ENCODE assay signal across 20 cellular contexts in genomic region chr7:935321-936130, GRCh38. TPM values are rescaled to one million over a fixed set of nuclear protein-coding genes. Genes with fewer than 3 reads are reported as not detected.
DNase-seq lines count a peak whose midpoint lies in the region; ATAC-seq and TF ChIP-seq lines count a peak whose summit lies in the region.
"Had no signal": no experiment of that assay in that cellular context is flagged by ENCODE, and none has a peak within 500 bp of the region (broad histone marks: within the 10 kb centered on the region; RNA-seq: fewer than 3 reads in every experiment).

No MANE protein-coding gene starts in this region.

- no peaks in the 10 kb centered on the region for H3K9me2 ChIP-seq in HCT116 (ENCODE audit: insufficient read depth)

- TF ChIP-seq CTCF in HCT116 (IDR thresholded peaks at IDR 0.05 in 2 of 3, conservative IDR thresholded peaks at IDR 0.05 in 1 of 3; ENCODE audit: borderline replicate concordance in 1 of 3, insufficient read depth in 1 of 3, low read depth in 2 of 3, low read length in 2 of 3) (no peak), sigmoid colon (IDR thresholded peaks at IDR 0.05) (no peak)

- H3K36me3 ChIP-seq in HCT116 (ENCODE audit: control insufficient read depth in 1 of 2, insufficient read depth in 2 of 2, low read length in 2 of 2) (no peaks in the 10 kb centered on the region), sigmoid colon (peaks cover 0 to 5% (median 0%) of the 10 kb centered on the region in 4 donors)
- H3K36me3 ChIP-seq: vagina had no signal

- no peaks in the 10 kb centered on the region for H4K20me1 ChIP-seq in HCT116 (ENCODE audit: insufficient read depth)

- peak overlapping the region; percentile 87 for H3K27ac Mint-ChIP-seq in activated CD4-positive, alpha-beta T cell treated with anti-CD3 and anti-CD28 coated beads, Interleukin-2, amount 10 ng/mL, durations not matched to agents 24 days and 14 days
- H3K27ac Mint-ChIP-seq in central memory CD8-positive, alpha-beta T cell (ENCODE audit: low read depth) = peak overlapping the region; percentile 53

- H3K4me3 Mint-ChIP-seq in activated CD4-positive, alpha-beta T cell treated with anti-CD3 and anti-CD28 coated beads, Interleukin-2, amount 10 ng/mL, durations not matched to agents 24 days and 14 days = no peak overlapping the region
- no peak overlapping the region for H3K4me3 Mint-ChIP-seq in central memory CD8-positive, alpha-beta T cell
- H3K4me3 Mint-ChIP-seq: activated CD8-positive, alpha-beta T cell treated with anti-CD3 and anti-CD28 coated beads, Interleukin-2, amount 10 ng/mL, durations not matched to agents 7 days and 5 days; activated T-cell treated with anti-CD3 and anti-CD28 coated beads, Interleukin-2, amount 50 U/mL, for 4 hours had no signal

- H3K9me3 Mint-ChIP-seq in activated CD4-positive, alpha-beta T cell treated with anti-CD3 and anti-CD28 coated beads, Interleukin-2, amount 10 ng/mL, durations not matched to agents 24 days and 14 days = peaks cover 4% of the 10 kb centered on the region
- H3K9me3 Mint-ChIP-seq in central memory CD8-positive, alpha-beta T cell = peaks cover 5% of the 10 kb centered on the region
- H3K9me3 Mint-ChIP-seq: effector memory CD8-positive, alpha-beta T cell had no signal

- CTCF ChIA-PET in HCT116 (lab: Charles Lee) = no interaction called here

- no peak for TF ChIP-seq POLR2A in HCT116 (IDR thresholded peaks at IDR 0.05; ENCODE audit: borderline replicate concordance, extremely low read depth, insufficient read depth, insufficient read length)
- TF ChIP-seq POLR2A in sigmoid colon (IDR thresholded peaks at IDR 0.05) = no peak

- no peaks in the 10 kb centered on the region for H3K9me3 ChIP-seq in HCT116 (ENCODE audit: control insufficient read depth in 1 of 2, insufficient read depth in 1 of 2, low read depth in 1 of 2, low read length in 2 of 2)
- no peaks in the 10 kb centered on the region for H3K9me3 ChIP-seq in sigmoid colon
- H3K9me3 ChIP-seq: esophagus squamous epithelium, psoas muscle, vagina had no signal

- RAD21 ChIA-PET in HCT116 (lab: Charles Lee; ENCODE audit: low non-redundant PET in 1 of 2, low total read pairs in 2 of 2, uncharacterized antibody in 2 of 2, unreplicated experiment in 2 of 2) = no interaction called here

- POLR2A ChIA-PET in HCT116 (lab: Charles Lee) = no interaction called here

- TF ChIP-seq EP300 in sigmoid colon (IDR thresholded peaks at IDR 0.05) = no peak

- H3K4me1 Mint-ChIP-seq in activated CD4-positive, alpha-beta T cell treated with anti-CD3 and anti-CD28 coated beads, Interleukin-2, amount 10 ng/mL, durations not matched to agents 24 days and 14 days = peaks cover 11% of the 10 kb centered on the region
- H3K4me1 Mint-ChIP-seq in central memory CD8-positive, alpha-beta T cell = peaks cover 18% of the 10 kb centered on the region

- no peak overlapping the region for H3K4me2 ChIP-seq in HCT116 (ENCODE audit: low read length)

- no peaks in the 10 kb centered on the region for H3K27me3 ChIP-seq in HCT116 (ENCODE audit: insufficient read depth, low read length)
- no peaks in the 10 kb centered on the region for H3K27me3 ChIP-seq in sigmoid colon
- H3K27me3 ChIP-seq: esophagus squamous epithelium, vagina had no signal

- H3K4me3 ChIP-seq in HCT116 (replicated peaks in 1 of 2; ENCODE audit: low read depth in 1 of 2, low read length in 2 of 2) (no peak overlapping the region), sigmoid colon (no peak overlapping the region)
- H3K4me3 ChIP-seq: esophagus squamous epithelium, psoas muscle, vagina had no signal

- no peaks in the 10 kb centered on the region for H3K27me3 Mint-ChIP-seq in activated CD4-positive, alpha-beta T cell treated with anti-CD3 and anti-CD28 coated beads, Interleukin-2, amount 10 ng/mL, durations not matched to agents 24 days and 14 days
- H3K27me3 Mint-ChIP-seq in central memory CD8-positive, alpha-beta T cell = no peaks in the 10 kb centered on the region
- H3K27me3 Mint-ChIP-seq: activated naive CD8-positive, alpha-beta T cell; effector memory CD8-positive, alpha-beta T cell had no signal

- H3K27ac ChIP-seq in HCT116 (ENCODE audit: low read depth, low read length) (peak overlapping the region; percentile 92), sigmoid colon (no peak overlapping the region)
- H3K27ac ChIP-seq: psoas muscle, vagina had no signal

- H2AFZ ChIP-seq in HCT116 (ENCODE audit: low read depth, low read length, poor library complexity, severe bottlenecking) = no peak overlapping the region

- ATAC-seq in HCT116 = no peak; the same call in 1 of the 2 replicates
- no peak for ATAC-seq in central memory CD8-positive, alpha-beta T cell (replicated peaks; ENCODE audit: extremely low read depth, poor library complexity, severe bottlenecking)
- ATAC-seq in GM18907 (IDR thresholded peaks at IDR 0.05; ENCODE audit: unreplicated experiment) = no peak
- ATAC-seq in HG03571 (IDR thresholded peaks at IDR 0.05; ENCODE audit: unreplicated experiment) = no peak
- ATAC-seq: psoas muscle had no signal

- H3K4me1 ChIP-seq in HCT116 (ENCODE audit: control insufficient read depth in 1 of 2, insufficient read depth in 2 of 2, low read length in 2 of 2) (peaks cover 14 to 18% of the 10 kb centered on the region in 2 experiments), sigmoid colon (no peaks in the 10 kb centered on the region)
- H3K4me1 ChIP-seq: psoas muscle, vagina had no signal

- H3K36me3 Mint-ChIP-seq in activated CD4-positive, alpha-beta T cell treated with anti-CD3 and anti-CD28 coated beads, Interleukin-2, amount 10 ng/mL, durations not matched to agents 24 days and 14 days (ENCODE audit: low read depth) = peaks cover 24% of the 10 kb centered on the region
- H3K36me3 Mint-ChIP-seq in central memory CD8-positive, alpha-beta T cell (ENCODE audit: insufficient read depth) = peaks cover 8% of the 10 kb centered on the region

- BruUV-seq in HCT116 (replicated peaks; lab: Mats Ljungman, UMichigan) = no TSS peak

- TF ChIP-seq RAD21 in HCT116 (IDR thresholded peaks at IDR 0.05; ENCODE audit: low read depth) = no peak

- intact Hi-C loops in activated CD4-positive, alpha-beta T cell treated with anti-CD3 and anti-CD28 coated beads, Interleukin-2, amount 10 ng/mL, durations not matched to agents 24 days and 14 days (cut with micrococcal nuclease) = no loop called here
- intact Hi-C loops in HCT116 (cut with micrococcal nuclease) = no loop called here
- intact Hi-C loops in sigmoid colon (cut with DNase I) = no loop called here

- no peak overlapping the region for H3K9ac ChIP-seq in HCT116 (ENCODE audit: low read length)

- H3K79me2 ChIP-seq in HCT116 (ENCODE audit: insufficient read depth, low read length) = no peaks in the 10 kb centered on the region

- DNase-seq in activated CD4-positive, alpha-beta T cell treated with anti-CD3 and anti-CD28 coated beads, Interleukin-2, amount 10 ng/mL, durations not matched to agents 24 days and 14 days = no peak
- DNase-seq in activated CD4-positive, alpha-beta T cell treated with anti-CD3 and anti-CD28 coated beads for 1 hour = no peak
- no peak for DNase-seq in HCT116 (ENCODE audit: low read depth, low spot score)
- no peak for DNase-seq in central memory CD8-positive, alpha-beta T cell (ENCODE audit: low spot score in 2 of 2)
- DNase-seq in sigmoid colon = peak; percentile 55
- DNase-seq in inferior parietal cortex (ENCODE audit: extremely low spot score) = no peak
- DNase-seq: activated T-cell treated with anti-CD3 and anti-CD28 coated beads, Interleukin-2, amount 50 U/mL, for 4 hours; effector memory CD8-positive, alpha-beta T cell; esophagus squamous epithelium; NCI-H748 treated with DMSO at 0.1 percent for 48 hours; stimulated activated CD4-positive, alpha-beta T cell treated with anti-CD3 and anti-CD28 coated beads, Interleukin-4, amount 100 ng/mL, for 4 hours had no signal

- WGBS in sigmoid colon, 2 donors = 89 to 93% methylated on average over 54 of the region's 54 CpGs

TF ChIP-seq in HCT116, 20 proteins besides CTCF, POLR2A, EP300 and RAD21 (continues in another document):
- no peak for TF ChIP-seq EZH2 (IDR thresholded peaks at IDR 0.05)
- TF ChIP-seq ELF1 (IDR thresholded peaks at IDR 0.05; ENCODE audit: borderline replicate concordance, low read depth) = no peak
- TF ChIP-seq SRF (IDR thresholded peaks at IDR 0.05; ENCODE audit: low read depth) = no peak
- no peak for TF ChIP-seq YY1 (IDR thresholded peaks at IDR 0.05; ENCODE audit: extremely low read depth, insufficient replicate concordance, low read depth, low read length)
- TF ChIP-seq JUND (IDR thresholded peaks at IDR 0.05) = no peak
- no peak for TF ChIP-seq CEBPB (IDR thresholded peaks at IDR 0.05; ENCODE audit: low read depth)
- TF ChIP-seq EZH2phosphoT487 (IDR thresholded peaks at IDR 0.05; ENCODE audit: borderline replicate concordance) = no peak
- TF ChIP-seq ZFX (IDR thresholded peaks at IDR 0.05) = no peak
- TF ChIP-seq EGR1 (IDR thresholded peaks at IDR 0.05; ENCODE audit: low read depth) = no peak
- TF ChIP-seq SP1 (IDR thresholded peaks at IDR 0.05; ENCODE audit: low read depth) = no peak

RNA-seq across cellular contexts. Expression of gene ADAP1, which starts 19.0 kb away (rescaled TPM):
- total RNA-seq in activated CD4-positive, alpha-beta T cell treated with anti-CD3 and anti-CD28 coated beads, Interleukin-2, amount 10 ng/mL, durations not matched to agents 24 days and 14 days = 65.9 and 70.2 TPM in 2 replicates
- total RNA-seq in HCT116 (2021; ENCODE audit: unreplicated experiment) (34.0 TPM), sigmoid colon (10 to 100 TPM; 11.4 to 72.6 (median 28.9) TPM)
- polyA plus RNA-seq in HCT116 (2012) = 48.8 and 50.6 TPM in 2 replicates
- polyA plus RNA-seq in sigmoid colon = 100 to 1,000 TPM in 2 of 3 donors, 10 to 100 TPM in 1; 99.1 to 157 (median 109) TPM

RNA-seq across cellular contexts. Expression of gene COX19, which starts 39.8 kb away (rescaled TPM):
- total RNA-seq in activated CD4-positive, alpha-beta T cell treated with anti-CD3 and anti-CD28 coated beads, Interleukin-2, amount 10 ng/mL, durations not matched to agents 24 days and 14 days = 15.3 and 22.4 TPM in 2 replicates
- 14.0 TPM for total RNA-seq in HCT116 (2021; ENCODE audit: unreplicated experiment)
- 5.3 and 7.0 TPM in 2 replicates for polyA plus RNA-seq in HCT116 (2012)
- 10 to 100 TPM in 1 of 4 donors, 1 to 10 TPM in 3; 8.9 to 12.7 (median 9.3) TPM for total RNA-seq in sigmoid colon
- polyA plus RNA-seq in sigmoid colon = 10 to 100 TPM in 1 of 3 donors, 1 to 10 TPM in 2; 5.1 to 11.5 (median 6.0) TPM

RNA-seq across cellular contexts. Expression of gene CYP2W1, which starts 47.5 kb away (rescaled TPM):
- total RNA-seq in activated CD4-positive, alpha-beta T cell treated with anti-CD3 and anti-CD28 coated beads, Interleukin-2, amount 10 ng/mL, durations not matched to agents 24 days and 14 days = not detected in 2 replicates
- total RNA-seq in HCT116 (2021; ENCODE audit: unreplicated experiment) (not detected), sigmoid colon (under 1 TPM in 1 of 4 donors, not detected in 3; 0.83 TPM)
- 0.08 and 0.12 TPM in 2 replicates for polyA plus RNA-seq in HCT116 (2012)
- polyA plus RNA-seq in sigmoid colon = 1 to 10 TPM in 1 of 3 donors, not detected in 2; 3.8 TPM
- total RNA-seq: activated CD8-positive, alpha-beta T cell treated with anti-CD3 and anti-CD28 coated beads, Interleukin-2, amount 10 ng/mL, durations not matched to agents 7 days and 5 days; activated T-cell treated with anti-CD3 and anti-CD28 coated beads, Interleukin-2, amount 50 U/mL, for 4 hours; M059J; psoas muscle; SK-MEL-5 had no signal
- polyA plus RNA-seq: BJ, psoas muscle had no signal

RNA-seq across cellular contexts. Expression of gene GET4, which starts 59.2 kb away (rescaled TPM):
- total RNA-seq in activated CD4-positive, alpha-beta T cell treated with anti-CD3 and anti-CD28 coated beads, Interleukin-2, amount 10 ng/mL, durations not matched to agents 24 days and 14 days = 35.8 and 41.0 TPM in 2 replicates
- total RNA-seq in HCT116 (2021; ENCODE audit: unreplicated experiment) (44.8 TPM), sigmoid colon (10 to 100 TPM; 20.3 to 32.4 (median 25.4) TPM)
- polyA plus RNA-seq in HCT116 (2012) = 42.1 and 43.4 TPM in 2 replicates
- 10 to 100 TPM; 25.8 to 51.4 (median 31.2) TPM for polyA plus RNA-seq in sigmoid colon
